ENCODE assay signal across 22 cellular contexts in genomic region chr1:200095057-200095577, GRCh38.
"Had no signal": no experiment of that assay in that cellular context is flagged by ENCODE, and none has a peak within 500 bp of the region (broad histone marks: within the 10 kb centered on the region; RNA-seq: fewer than 3 reads in every experiment).

No MANE protein-coding gene starts in this region.

- H3K4me3 ChIP-seq: hepatocyte, mucosa of descending colon, neural progenitor cell, pancreas, right lobe of liver, suprapubic skin, thyroid gland, upper lobe of left lung, uterus had no signal

- DNase-seq: effector memory CD8-positive, alpha-beta T cell; erythroblast; foreskin melanocyte; head of caudate nucleus; left colon; mucosa of descending colon; natural killer cell; nucleus accumbens; pancreas; right lobe of liver; stimulated activated CD4-positive, alpha-beta T cell treated with anti-CD3 and anti-CD28 coated beads, Interleukin-4, amount 100 ng/mL, for 1 hour; stimulated activated CD8-positive, alpha-beta memory T cell treated with anti-CD3 and anti-CD28 coated beads, Interleukin-4, amount 100 ng/mL, for 48 hours; stimulated activated naive CD8-positive, alpha-beta T cell treated with anti-CD3 and anti-CD28 coated beads, Interleukin-15, Interleukin-2, amounts not matched to agents 100 U/mL and 50 U/mL, for 24 hours; thyroid gland; upper lobe of left lung; uterus had no signal

- ATAC-seq: effector memory CD8-positive, alpha-beta T cell; left colon; mucosa of descending colon; natural killer cell; right lobe of liver; stimulated activated effector memory CD8-positive, alpha-beta T cell treated with anti-CD3 and anti-CD28 coated beads, Interleukin-12 subunit alpha, Interleukin-12 subunit beta, amount 100 ng/mL, for 72 hours; stimulated activated naive CD8-positive, alpha-beta T cell treated with anti-CD3 and anti-CD28 coated beads, Interleukin-15, Interleukin-2, amounts not matched to agents 100 U/mL and 50 U/mL, for 24 hours had no signal

- H3K27ac Mint-ChIP-seq: dendritic cell treated with granulocyte-macrophage colony-stimulating factor and Interleukin-4, amounts not matched to agents 40 ng/mL and 50 ng/mL, for 4 days; effector memory CD8-positive, alpha-beta T cell; natural killer cell; neural progenitor cell; progenitor cell of endocrine pancreas; stimulated activated effector memory CD8-positive, alpha-beta T cell treated with anti-CD3 and anti-CD28 coated beads, Interleukin-12 subunit alpha, Interleukin-12 subunit beta, amount 100 ng/mL, for 72 hours had no signal

- H3K36me3 ChIP-seq: neural progenitor cell, suprapubic skin, thyroid gland, upper lobe of left lung, uterus had no signal

- H3K4me3 Mint-ChIP-seq: dendritic cell treated with granulocyte-macrophage colony-stimulating factor and Interleukin-4, amounts not matched to agents 40 ng/mL and 50 ng/mL, for 4 days; effector memory CD8-positive, alpha-beta T cell; natural killer cell; neural progenitor cell; stimulated activated effector memory CD8-positive, alpha-beta T cell treated with anti-CD3 and anti-CD28 coated beads, Interleukin-12 subunit alpha, Interleukin-12 subunit beta, amount 100 ng/mL, for 72 hours had no signal

- H3K27me3 ChIP-seq: hepatocyte, neural progenitor cell, pancreas, right lobe of liver, suprapubic skin, thyroid gland, upper lobe of left lung, uterus had no signal

- H3K36me3 Mint-ChIP-seq: natural killer cell; neural progenitor cell; stimulated activated effector memory CD8-positive, alpha-beta T cell treated with anti-CD3 and anti-CD28 coated beads, Interleukin-12 subunit alpha, Interleukin-12 subunit beta, amount 100 ng/mL, for 72 hours had no signal

- H3K9me3 Mint-ChIP-seq: dendritic cell treated with granulocyte-macrophage colony-stimulating factor and Interleukin-4, amounts not matched to agents 40 ng/mL and 50 ng/mL, for 4 days; effector memory CD8-positive, alpha-beta T cell; natural killer cell; neural progenitor cell; stimulated activated effector memory CD8-positive, alpha-beta T cell treated with anti-CD3 and anti-CD28 coated beads, Interleukin-12 subunit alpha, Interleukin-12 subunit beta, amount 100 ng/mL, for 72 hours had no signal

- H3K27me3 Mint-ChIP-seq: dendritic cell treated with granulocyte-macrophage colony-stimulating factor and Interleukin-4, amounts not matched to agents 40 ng/mL and 50 ng/mL, for 4 days had no signal

- H3K4me1 Mint-ChIP-seq: natural killer cell; neural progenitor cell; stimulated activated effector memory CD8-positive, alpha-beta T cell treated with anti-CD3 and anti-CD28 coated beads, Interleukin-12 subunit alpha, Interleukin-12 subunit beta, amount 100 ng/mL, for 72 hours had no signal

- H3K4me1 ChIP-seq: neural progenitor cell, suprapubic skin, upper lobe of left lung, uterus had no signal

- H3K27ac ChIP-seq: hepatocyte, neural progenitor cell, pancreas, right lobe of liver, suprapubic skin, thyroid gland, upper lobe of left lung, uterus had no signal

- H3K9me3 ChIP-seq: mucosa of descending colon, pancreas, right lobe of liver, suprapubic skin, thyroid gland, upper lobe of left lung, uterus had no signal
